ENCODE assay signal across 12 cellular contexts in the genomic region with DNA sequence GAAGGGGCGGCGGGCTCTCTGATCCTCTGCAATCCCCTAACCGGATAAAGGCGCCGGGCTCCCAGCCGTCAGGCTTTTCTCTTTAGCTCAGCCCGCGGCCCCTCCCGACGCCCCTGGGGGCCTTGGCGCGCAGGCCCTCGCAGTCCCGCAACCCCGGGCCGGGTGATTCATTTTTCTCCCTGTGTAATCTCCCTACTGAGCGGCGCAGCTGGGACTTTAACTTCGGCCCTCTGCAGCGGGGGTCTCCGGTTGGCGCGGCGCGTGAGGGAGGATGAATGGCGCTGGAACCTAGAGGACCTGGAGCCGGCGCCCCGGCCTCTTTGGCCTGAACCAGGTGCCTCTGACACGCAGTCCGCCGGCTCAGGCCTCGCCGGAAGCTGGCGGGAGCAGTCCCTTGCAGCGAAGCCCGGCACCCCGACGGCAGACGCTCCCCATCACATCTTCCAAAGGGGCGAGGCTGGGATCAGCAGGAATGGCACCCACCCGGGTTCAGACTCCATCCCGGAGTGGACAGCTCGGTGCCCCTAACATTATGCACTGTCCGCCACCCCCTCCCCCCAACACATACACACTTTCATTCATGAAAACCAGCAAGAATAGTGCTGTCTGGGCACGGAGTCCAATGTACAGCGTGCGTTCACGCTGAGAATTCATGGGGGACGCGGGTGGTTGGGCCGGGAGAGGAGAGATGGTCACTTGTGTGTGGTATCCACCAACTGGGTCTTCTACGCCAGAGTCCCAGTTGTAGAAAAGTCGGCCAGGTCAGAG. TPM values are rescaled to one million over a fixed set of nuclear protein-coding genes. Genes with fewer than 3 reads are reported as not detected.
A peak's percentile ranks its signal among the peaks of the same experiment; 100 is the strongest.
DNase-seq lines count a peak whose midpoint lies in the region; ATAC-seq and TF ChIP-seq lines count a peak whose summit lies in the region.
"Had no signal": no experiment of that assay in that cellular context is flagged by ENCODE, and none has a peak within 500 bp of the region (broad histone marks: within the 10 kb centered on the region; RNA-seq: fewer than 3 reads in every experiment).

No MANE protein-coding gene starts in this region.

- DNase-seq in H9 (peak; percentile 42), coronary artery (ENCODE audit: low spot score) (no peak), mesendoderm (peak; percentile 41), Right ventricle myocardium superior (no peak), cerebellar cortex (ENCODE audit: low spot score) (no peak)
- no peak for DNase-seq in CD4-positive, alpha-beta T cell
- DNase-seq: activated CD4-positive, alpha-beta T cell treated with anti-CD3 and anti-CD28 coated beads for 1 hour; NCI-H510A treated with DMSO at 0.1 percent for 48 hours; ovary; spleen had no signal

- H4K5ac ChIP-seq in H9 (ENCODE audit: insufficient read length, low read depth, low read length) (no peak overlapping the region), mesendoderm (ENCODE audit: low read length) (no peak overlapping the region)

- no peak overlapping the region for H3T11ph ChIP-seq in H9 (ENCODE audit: low read length)

- H3K27me3 ChIP-seq in BLaER1: peaks cover 29% of the 10 kb centered on the region
- peaks cover 42% of the 10 kb centered on the region for H3K27me3 ChIP-seq in H9 (ENCODE audit: insufficient read depth, low read length)
- peaks cover 22% of the 10 kb centered on the region for H3K27me3 ChIP-seq in mesendoderm (ENCODE audit: insufficient read depth, low read length, poor library complexity)
- H3K27me3 ChIP-seq in CD4-positive, alpha-beta T cell (ENCODE audit: control insufficient read depth, insufficient read depth, low read length): peaks cover 65% of the 10 kb centered on the region

- H2BK120ac ChIP-seq in H9 (ENCODE audit: low read depth, low read length, poor library complexity, severe bottlenecking): no peak overlapping the region
- H2BK120ac ChIP-seq in mesendoderm (ENCODE audit: low read depth, low read length): no peak overlapping the region

- POLR2A ChIA-PET in CD4-positive, alpha-beta T cell (lab: Charles Lee): no interaction called here

- H3K14ac ChIP-seq in H9 (ENCODE audit: insufficient read depth, low read length): peak overlapping the region; percentile 44; the same call in 1 of the 2 replicates

- H2AFZ ChIP-seq in H9 (ENCODE audit: low read length): no peak overlapping the region

- H3K23ac ChIP-seq in H9 (ENCODE audit: insufficient read length, low read depth, low read length) (no peak overlapping the region), mesendoderm (ENCODE audit: low read length) (no peak overlapping the region)

- H3K18ac ChIP-seq in H9 (ENCODE audit: insufficient read length, low read depth, low read length) (peak overlapping the region; percentile 48), mesendoderm (ENCODE audit: low read length) (no peak overlapping the region)

- no peak overlapping the region for H3K56ac ChIP-seq in H9 (ENCODE audit: insufficient read length, low read depth, low read length)
- H3K56ac ChIP-seq in mesendoderm (ENCODE audit: low read length): no peak overlapping the region

- H3K4ac ChIP-seq in H9 (ENCODE audit: low read depth, low read length) (no peak overlapping the region), mesendoderm (ENCODE audit: low read depth, low read length) (no peak overlapping the region)

- intact Hi-C loops in CD4-positive, alpha-beta T cell (cut with DNase I, micrococcal nuclease): no loop called here
- intact Hi-C loops in Right ventricle myocardium superior (cut with DNase I): no loop called here

- peaks cover 10% of the 10 kb centered on the region for H3K4me1 ChIP-seq in BLaER1
- no peaks in the 10 kb centered on the region for H3K4me1 ChIP-seq in H9 (ENCODE audit: insufficient read depth, low read length)
- H3K4me1 ChIP-seq in mesendoderm (ENCODE audit: control insufficient read depth, low read depth, low read length): peaks cover 9% of the 10 kb centered on the region

- H4K20me1 ChIP-seq in BLaER1 (no peaks in the 10 kb centered on the region), H9 (ENCODE audit: control insufficient read depth, insufficient read depth, insufficient read length) (no peaks in the 10 kb centered on the region)

- no peaks in the 10 kb centered on the region for H3K36me3 ChIP-seq in BLaER1
- no peaks in the 10 kb centered on the region for H3K36me3 ChIP-seq in mesendoderm (ENCODE audit: control insufficient read depth, insufficient read depth, low read length)
- H3K36me3 ChIP-seq: ovary, spleen had no signal

- ATAC-seq in CD4-positive, alpha-beta T cell (ENCODE audit: poor library complexity): no peak
- ATAC-seq in Right ventricle myocardium superior (ENCODE audit: poor library complexity) (no peak), GM18505 (IDR thresholded peaks at IDR 0.05; ENCODE audit: unreplicated experiment) (no peak)

- H2BK12ac ChIP-seq in H9 (ENCODE audit: insufficient read length, low read depth, low read length): no peak overlapping the region

- H2BK15ac ChIP-seq in H9 (ENCODE audit: low read depth, low read length): no peak overlapping the region
- no peak overlapping the region for H2BK15ac ChIP-seq in mesendoderm (replicated peaks; ENCODE audit: low read depth)

- H4K91ac ChIP-seq in H9 (ENCODE audit: insufficient read length, low read depth, low read length): no peak overlapping the region

- no peak overlapping the region for H3K27ac ChIP-seq in BLaER1
- no peak overlapping the region for H3K27ac ChIP-seq in H9 (ENCODE audit: insufficient read length, low read depth, low read length)
- H3K27ac ChIP-seq in coronary artery: no peak overlapping the region
- no peak overlapping the region for H3K27ac ChIP-seq in mesendoderm (ENCODE audit: low read depth, low read length)
- H3K27ac ChIP-seq in CD4-positive, alpha-beta T cell (ENCODE audit: low read depth, low read length): no peak overlapping the region
- H3K27ac ChIP-seq: ovary, spleen had no signal

- peaks cover 91% of the 10 kb centered on the region for H3K27me3 Mint-ChIP-seq in H9 (ENCODE audit: low read depth)
- H3K27me3 Mint-ChIP-seq in CD4-positive, alpha-beta T cell: peaks cover 91% of the 10 kb centered on the region

- H4K8ac ChIP-seq in H9 (replicated peaks; ENCODE audit: insufficient read length, low read depth, low read length) (no peak overlapping the region), mesendoderm (ENCODE audit: low read depth, low read length) (no peak overlapping the region)

- H3K4me2 ChIP-seq in BLaER1 (peak overlapping the region; percentile 52), H9 (ENCODE audit: insufficient read depth, insufficient read length, low read length) (peak overlapping the region; percentile 76), mesendoderm (ENCODE audit: low read length) (no peak overlapping the region)

- peak overlapping the region; percentile 56 to 83 for H3K4me3 Mint-ChIP-seq in H9
- H3K4me3 Mint-ChIP-seq in CD4-positive, alpha-beta T cell: no peak overlapping the region

- no peak overlapping the region for H2BK5ac ChIP-seq in H9 (ENCODE audit: insufficient read length, low read length)
- H2BK5ac ChIP-seq in mesendoderm (ENCODE audit: low read length): no peak overlapping the region

- H3K79me2 ChIP-seq in H9 (ENCODE audit: insufficient read depth, low read length) (no peaks in the 10 kb centered on the region), mesendoderm (ENCODE audit: control insufficient read depth, insufficient read depth, low read length) (no peaks in the 10 kb centered on the region)

- H3K9me3 ChIP-seq in BLaER1 (peaks cover 21% of the 10 kb centered on the region), H9 (ENCODE audit: control insufficient read depth, low read depth, low read length) (no peaks in the 10 kb centered on the region)
- no peaks in the 10 kb centered on the region for H3K9me3 ChIP-seq in CD4-positive, alpha-beta T cell (ENCODE audit: control insufficient read depth, low read length)

- no peak overlapping the region for H3K27ac Mint-ChIP-seq in H9
- no peak overlapping the region for H3K27ac Mint-ChIP-seq in CD4-positive, alpha-beta T cell

- no peak overlapping the region for H2BK20ac ChIP-seq in H9 (ENCODE audit: low read depth, low read length, poor library complexity, severe bottlenecking)

- TF ChIP-seq POLR2A in GM18505 (IDR thresholded peaks at IDR 0.05; ENCODE audit: borderline replicate concordance, extremely low read depth, insufficient read depth, insufficient read length): no peak

- no peak for TF ChIP-seq CTCF in H9 (conservative IDR thresholded peaks at IDR 0.05)
- no peak for TF ChIP-seq CTCF in coronary artery (IDR thresholded peaks at IDR 0.05)
- no peak for TF ChIP-seq CTCF in CD4-positive, alpha-beta T cell (IDR thresholded peaks at IDR 0.05)

- WGBS in H9 (ENCODE audit: extremely low coverage, insufficient read length, low lambda C conversion rate): no CpG with 5 or more reads among the region's 54 CpGs
- WGBS in mesendoderm (ENCODE audit: extremely low coverage, insufficient coverage, low lambda C conversion rate): no CpG with 5 or more reads among the region's 54 CpGs

- CTCF ChIA-PET in CD4-positive, alpha-beta T cell (lab: Charles Lee): no interaction called here

- H3K9ac ChIP-seq in BLaER1 (no peak overlapping the region), H9 (ENCODE audit: extremely low read depth, insufficient read length, low read length) (no peak overlapping the region), mesendoderm (ENCODE audit: low read length) (no peak overlapping the region)

- H3K36me3 Mint-ChIP-seq in H9 (ENCODE audit: insufficient read depth in 1 of 3, low read depth in 3 of 3): peaks cover 1 to 12% (median 6%) of the 10 kb centered on the region in 3 experiments; a peak in 4 of 7 replicates
- H3K36me3 Mint-ChIP-seq in CD4-positive, alpha-beta T cell (ENCODE audit: low read depth): no peaks in the 10 kb centered on the region

- H3K4me3 ChIP-seq in BLaER1: 0 out of 2 replicates have a peak overlapping the region, but pooled peaks have one; percentile 27
- H3K4me3 ChIP-seq in coronary artery: peak overlapping the region; percentile 62
- no peak overlapping the region for H3K4me3 ChIP-seq in mesendoderm (ENCODE audit: low read length)
- H3K4me3 ChIP-seq: ovary had no signal

- no peaks in the 10 kb centered on the region for H3K79me1 ChIP-seq in H9 (ENCODE audit: insufficient read depth, low read depth, low read length, poor library complexity, severe bottlenecking)
- H3K79me1 ChIP-seq in mesendoderm (ENCODE audit: low read length): no peaks in the 10 kb centered on the region

- peaks cover 21% of the 10 kb centered on the region for H3K23me2 ChIP-seq in H9 (ENCODE audit: insufficient read length, low read depth, low read length, poor library complexity, severe bottlenecking)

- peaks cover 18 to 24% of the 10 kb centered on the region in 2 experiments for H3K4me1 Mint-ChIP-seq in H9
- H3K4me1 Mint-ChIP-seq in CD4-positive, alpha-beta T cell (ENCODE audit: low read depth): peaks cover 18% of the 10 kb centered on the region

- H2AK5ac ChIP-seq in H9 (ENCODE audit: insufficient read length, low read length) (no peak overlapping the region), mesendoderm (ENCODE audit: low read length) (no peak overlapping the region)

- peaks cover 11 to 12% of the 10 kb centered on the region in 2 experiments for H3K9me3 Mint-ChIP-seq in H9
- H3K9me3 Mint-ChIP-seq in CD4-positive, alpha-beta T cell: peaks cover 3% of the 10 kb centered on the region

RNA-seq across cellular contexts. Expression of a gene that starts 1.2 kb away (rescaled TPM):
- total RNA-seq in H9 (2021) (not detected in 2 replicates), Right ventricle myocardium superior (not detected)
- 0.07 TPM for polyA plus RNA-seq in mesendoderm (2013, experiment 1 of 2)
- 0.08 TPM for polyA plus RNA-seq in mesendoderm (2013, experiment 2 of 2)
- total RNA-seq in CD4-positive, alpha-beta T cell: not detected
- total RNA-seq: spleen had no signal
- polyA plus RNA-seq: spleen had no signal

Comparison
In these comparisons a context has a peak if more than half of its experiments do, and no peak if none do; other contexts are left out.
1. DNase-seq: peak in H9 (single experiment) and mesendoderm (single experiment); none in coronary artery (single experiment), CD4-positive, alpha-beta T cell (0 of 10), Right ventricle myocardium superior (single experiment) and cerebellar cortex (single experiment).